In the genomic region with DNA sequence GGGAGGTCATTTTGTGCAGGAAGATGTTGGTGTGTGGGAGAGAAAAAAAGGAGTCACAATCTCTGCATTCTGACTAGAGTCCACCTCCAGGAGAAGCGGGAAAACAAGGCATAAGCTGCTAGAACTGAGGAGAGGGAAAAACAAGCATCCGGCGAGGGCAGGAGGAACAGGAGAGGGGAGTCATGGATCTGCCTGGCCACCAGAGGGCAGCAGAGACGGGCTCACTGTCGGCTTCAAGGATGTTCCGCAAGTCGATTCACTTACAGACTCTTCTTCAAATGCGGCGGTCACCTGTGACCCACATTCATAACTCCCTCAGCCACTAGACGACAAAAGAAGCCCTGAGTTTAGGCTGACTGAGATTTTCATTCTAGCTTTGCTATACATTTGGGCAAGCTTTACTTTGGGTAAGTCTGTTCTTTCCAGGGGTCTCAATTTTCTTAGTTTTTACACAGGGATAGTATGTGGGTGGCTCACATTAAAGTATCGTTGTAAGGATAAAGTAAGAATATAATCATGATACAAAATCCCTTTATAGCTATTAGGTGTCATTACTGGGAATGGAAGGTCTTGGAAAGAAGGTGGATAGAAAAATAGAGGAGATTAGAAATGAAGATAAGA, we compare ENCODE assay signal across 8 cellular contexts. TPM values are rescaled to one million over a fixed set of nuclear protein-coding genes. Genes with fewer than 3 reads are reported as not detected.
DNase-seq lines count a peak whose midpoint lies in the region; ATAC-seq and TF ChIP-seq lines count a peak whose summit lies in the region.

No MANE protein-coding gene starts in this region.

- intact Hi-C loops in MCF 10A (cut with micrococcal nuclease): loop anchor here (1.0 kb wide), 5 partner anchors 168 to 455 kb away; no protein-coding TSS in a partner anchor

- H3K9me3 Mint-ChIP-seq in MCF 10A (ENCODE audit: unreplicated experiment) (no peaks in the 10 kb centered on the region), immature natural killer cell (peaks cover 0 to 1% (median 0%) of the 10 kb centered on the region in 6 donors)

- peaks cover 80% of the 10 kb centered on the region for H3K27me3 Mint-ChIP-seq in MCF 10A (ENCODE audit: insufficient read depth, unreplicated experiment)
- H3K27me3 Mint-ChIP-seq in immature natural killer cell (ENCODE audit: low read depth in 3 of 3): peaks cover 6 to 30% (median 14%) of the 10 kb centered on the region in 3 donors

- H3K36me3 Mint-ChIP-seq in MCF 10A (ENCODE audit: insufficient read depth, unreplicated experiment): no peaks in the 10 kb centered on the region
- no peaks in the 10 kb centered on the region for H3K36me3 Mint-ChIP-seq in immature natural killer cell

- DNase-seq in ACHN (peak; percentile 62), NCI-H2107 treated with DMSO at 0.1 percent for 48 hours (lab: John Stamatoyannopoulos, UW; ENCODE audit: unreplicated experiment) (peak; percentile 17), MCF 10A (ENCODE audit: unreplicated experiment) (peak; percentile 67), immature natural killer cell (peak; percentile 69 to 81 (median 74))
- peak; percentile 69 to 81 for DNase-seq in stimulated activated CD4-positive, alpha-beta T cell treated with anti-CD3 and anti-CD28 coated beads, Interleukin-15, amount 100 ng/mL, for 1 hour (ENCODE audit: low read depth in 1 of 2, low spot score in 1 of 2)

- ATAC-seq in GM18867 (IDR thresholded peaks at IDR 0.05; ENCODE audit: unreplicated experiment) (peak; percentile 43), HG03159 (IDR thresholded peaks at IDR 0.05; ENCODE audit: unreplicated experiment) (no peak)

- in situ Hi-C loops in ACHN (cut with HindIII; ENCODE audit: low pct_ligation_motif_present, low pct_unique_long_range_greater_than_20kb, low sequenced_read_pairs): no loop called here

- TF ChIP-seq CTCF in WI38 (IDR thresholded peaks at IDR 0.05; ENCODE audit: low read depth, low read length) (peak; percentile 89), MCF 10A (IDR thresholded peaks at IDR 0.05; ENCODE audit: unreplicated experiment) (peak; percentile 91)

- BruUV-seq in MCF 10A (replicated peaks; lab: Mats Ljungman, UMichigan): no TSS peak

- H3K4me3 ChIP-seq in WI38 (ENCODE audit: low read depth, low read length): no peak overlapping the region

- H3K27ac Mint-ChIP-seq in MCF 10A (ENCODE audit: low read depth, unreplicated experiment) (no peak overlapping the region), immature natural killer cell (no peak overlapping the region)

- H3K4me1 Mint-ChIP-seq in MCF 10A (ENCODE audit: insufficient read depth, unreplicated experiment) (no peaks in the 10 kb centered on the region), immature natural killer cell (peaks cover 7 to 9% of the 10 kb centered on the region in 2 donors)

- H3K4me3 Mint-ChIP-seq in MCF 10A (ENCODE audit: unreplicated experiment) (no peak overlapping the region), immature natural killer cell (no peak overlapping the region)

- CTCF ChIA-PET in MCF 10A (lab: Yijun Ruan, JAX): interaction anchor here (0.6 to 4.2 kb wide), 48 partner anchors 8 to 458 kb away, joined by 3 to 50 read pairs (median 4); a partner anchor contains a TSS

- POLR2A ChIA-PET in MCF 10A (lab: Yijun Ruan, JAX): interaction anchor here (0.6 kb wide), 1 partner anchor 538 kb away, joined by 4 read pairs; no protein-coding TSS in a partner anchor

RNA-seq across cellular contexts. Expression of a gene that starts 6.6 kb away (rescaled TPM):
- not detected in 2 replicates for total RNA-seq in MCF 10A (2022)
- not detected for polyA plus RNA-seq in immature natural killer cell

RNA-seq across cellular contexts. Expression of a gene that starts 26.1 kb away (rescaled TPM):
- not detected in 2 replicates for total RNA-seq in MCF 10A (2022)
- polyA plus RNA-seq in immature natural killer cell: 100 to 1,000 TPM; 103 to 884 (median 621) TPM

RNA-seq across cellular contexts. Expression of a gene that starts 41.8 kb away (rescaled TPM):
- total RNA-seq in MCF 10A (2022): not detected in 2 replicates
- not detected for polyA plus RNA-seq in immature natural killer cell

Comparison
In these comparisons a context has a peak if more than half of its experiments do, and no peak if none do; other contexts are left out.
1. DNase-seq: peak in every context shown above with its lines; median percentile 75 in stimulated activated CD4-positive, alpha-beta T cell treated with anti-CD3 and anti-CD28 coated beads, Interleukin-15, amount 100 ng/mL, for 1 hour; 74 in immature natural killer cell; 67 in MCF 10A; 62 in ACHN; 17 in NCI-H2107 treated with DMSO at 0.1 percent for 48 hours.